In genomic region chr12:121719926-121720414, GRCh38 we compare ENCODE assay signal across 13 cellular contexts. TPM values are rescaled to one million over a fixed set of nuclear protein-coding genes. Genes with fewer than 3 reads are reported as not detected.
A peak's percentile ranks its signal among the peaks of the same experiment; 100 is the strongest.
DNase-seq lines count a peak whose midpoint lies in the region; ATAC-seq and TF ChIP-seq lines count a peak whose summit lies in the region.
"Had no signal": no experiment of that assay in that cellular context is flagged by ENCODE, and none has a peak within 500 bp of the region (broad histone marks: within the 10 kb centered on the region; RNA-seq: fewer than 3 reads in every experiment).

No MANE protein-coding gene starts in this region.

- peak; percentile 44 for DNase-seq in AG04449 (ENCODE audit: low read depth, low spot score)
- peak; percentile 79 for DNase-seq in HK-2 (ENCODE audit: unreplicated experiment)
- peak; percentile 74 to 90 for DNase-seq in cardiac fibroblast (ENCODE audit: low read depth in 2 of 2)
- DNase-seq in mesendoderm, result peak; percentile 74
- no peak for DNase-seq in GM19238 (ENCODE audit: insufficient read length, low spot score)
- no peak for DNase-seq in activated naive CD4-positive, alpha-beta T cell treated with anti-CD3 and anti-CD28 coated beads, Interleukin-2, amount 50 U/mL, for 16 hours
- DNase-seq: CD4-positive, alpha-beta memory T cell; effector memory CD8-positive, alpha-beta T cell; NCI-H1417; stimulated activated naive CD4-positive, alpha-beta T cell had no signal

- no peak overlapping the region for H3K4me2 ChIP-seq in mesendoderm (ENCODE audit: low read length)

- no peak overlapping the region for H3K23ac ChIP-seq in mesendoderm (ENCODE audit: low read length)

- H3K9ac ChIP-seq in mesendoderm (ENCODE audit: low read length), result no peak overlapping the region

- no peak overlapping the region for H3K27ac ChIP-seq in mesendoderm (ENCODE audit: low read depth, low read length)

- peaks cover 16% of the 10 kb centered on the region for H3K79me1 ChIP-seq in mesendoderm (ENCODE audit: low read length)

- H2BK5ac ChIP-seq in mesendoderm (ENCODE audit: low read length), result no peak overlapping the region

- CTCF ChIA-PET in AG04449 (lab: Yijun Ruan, JAX), result interaction anchor here (1.3 to 4.5 kb wide), 5 partner anchors 48 to 92 kb away, joined by 4 to 30 read pairs (median 5); partner anchors contain the start of gene RHOF

- H3K4me1 ChIP-seq in mesendoderm (ENCODE audit: control insufficient read depth, low read depth, low read length), result no peaks in the 10 kb centered on the region

- WGBS in mesendoderm (ENCODE audit: extremely low coverage, insufficient coverage, low lambda C conversion rate), result no CpG with 5 or more reads among the region's 14 CpGs

- no peak overlapping the region for H3K56ac ChIP-seq in mesendoderm (ENCODE audit: low read length)

- peaks cover 7% of the 10 kb centered on the region for H3K79me2 ChIP-seq in mesendoderm (ENCODE audit: control insufficient read depth, insufficient read depth, low read length)

- POLR2A ChIA-PET in AG04449 (lab: Yijun Ruan, JAX), result no interaction called here

- H4K8ac ChIP-seq in mesendoderm (ENCODE audit: low read depth, low read length), result no peak overlapping the region

- no peak overlapping the region for H2AK5ac ChIP-seq in mesendoderm (ENCODE audit: low read length)

- no peak overlapping the region for H3K4ac ChIP-seq in mesendoderm (ENCODE audit: low read depth, low read length)

- no peak overlapping the region for H3K18ac ChIP-seq in mesendoderm (ENCODE audit: low read length)

- H2BK15ac ChIP-seq in mesendoderm (replicated peaks; ENCODE audit: low read depth), result no peak overlapping the region

- H3K27me3 ChIP-seq in mesendoderm (ENCODE audit: insufficient read depth, low read length, poor library complexity), result no peaks in the 10 kb centered on the region

- H3K4me3 ChIP-seq in AG04449 (ENCODE audit: low read depth, low read length), result no peak overlapping the region
- no peak overlapping the region for H3K4me3 ChIP-seq in cardiac fibroblast (replicated peaks in 1 of 2; ENCODE audit: low read depth in 2 of 2, low read length in 2 of 2)
- no peak overlapping the region for H3K4me3 ChIP-seq in mesendoderm (ENCODE audit: low read length)

- H4K5ac ChIP-seq in mesendoderm (ENCODE audit: low read length), result no peak overlapping the region

- TF ChIP-seq CTCF in AG04449 (IDR thresholded peaks at IDR 0.05; ENCODE audit: insufficient read depth, low read length, missing control alignments) (no peak), cardiac fibroblast (IDR thresholded peaks at IDR 0.05; ENCODE audit: low read depth, low read length) (no peak)

- no peak overlapping the region for H2BK120ac ChIP-seq in mesendoderm (ENCODE audit: low read depth, low read length)

- ATAC-seq in HG03378 (IDR thresholded peaks at IDR 0.05; ENCODE audit: unreplicated experiment), result no peak
- no peak for ATAC-seq in GM18867 (IDR thresholded peaks at IDR 0.05; ENCODE audit: unreplicated experiment)
- ATAC-seq: activated T-helper 17 cell treated with anti-CD3 and anti-CD28 coated beads, Interleukin-2, amount 50 U/mL, for 72 hours; effector memory CD8-positive, alpha-beta T cell had no signal

- H3K36me3 ChIP-seq in mesendoderm (ENCODE audit: control insufficient read depth, insufficient read depth, low read length), result no peaks in the 10 kb centered on the region

RNA-seq across cellular contexts. Expression of gene TMEM120B, which starts 7.4 kb away (rescaled TPM):
- 16.1 TPM for polyA plus RNA-seq in mesendoderm (2013, experiment 1 of 2)
- 15.8 TPM for polyA plus RNA-seq in mesendoderm (2013, experiment 2 of 2)

RNA-seq across cellular contexts. Expression of gene MORN3, which starts 50.5 kb away (rescaled TPM):
- polyA plus RNA-seq in mesendoderm (2013, experiment 1 of 2), result 0.79 TPM
- polyA plus RNA-seq in mesendoderm (2013, experiment 2 of 2), result 0.98 TPM

Comparison
In these comparisons a context has a peak if more than half of its experiments do, and no peak if none do; other contexts are left out.
1. DNase-seq: peak in AG04449 (single experiment), HK-2 (single experiment), cardiac fibroblast (2 of 2) and mesendoderm (single experiment); none in GM19238 (single experiment) and activated naive CD4-positive, alpha-beta T cell treated with anti-CD3 and anti-CD28 coated beads, Interleukin-2, amount 50 U/mL, for 16 hours (single experiment).